Comparison of ENCODE assay signal across 15 cellular contexts in the genomic region with DNA sequence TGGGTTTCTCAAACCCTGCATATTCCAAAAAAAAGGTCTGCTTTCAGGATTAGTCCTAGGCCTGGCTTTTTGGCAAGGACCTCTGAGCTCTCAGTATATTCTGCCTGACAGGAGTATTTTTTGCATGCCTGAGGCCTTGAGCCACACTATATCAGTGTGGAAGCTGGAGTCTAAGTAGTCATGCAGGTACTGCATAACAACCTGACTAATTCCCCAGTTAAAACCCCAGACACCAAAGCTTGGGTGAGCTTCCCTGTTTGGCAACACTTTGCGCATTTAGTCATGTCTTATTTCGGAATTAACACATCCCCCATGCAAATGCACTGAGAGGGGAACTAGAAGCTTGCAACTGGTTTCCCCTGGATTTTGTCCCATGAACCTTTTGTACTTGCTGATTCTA.
DNase-seq lines count a peak whose midpoint lies in the region; ATAC-seq and TF ChIP-seq lines count a peak whose summit lies in the region.
"Had no signal": no experiment of that assay in that cellular context is flagged by ENCODE, and none has a peak within 500 bp of the region (broad histone marks: within the 10 kb centered on the region; RNA-seq: fewer than 3 reads in every experiment).

No MANE protein-coding gene starts in this region.

- H3K4me1 Mint-ChIP-seq in activated T-cell treated with anti-CD3 and anti-CD28 coated beads, Interleukin-2, amount 50 U/mL, for 72 hours (ENCODE audit: low read depth), result no peaks in the 10 kb centered on the region
- H3K4me1 Mint-ChIP-seq: CD14-positive monocyte, H9 had no signal

- ATAC-seq in GM18520 (IDR thresholded peaks at IDR 0.05; ENCODE audit: unreplicated experiment), result peak; percentile 60
- peak; percentile 58 for ATAC-seq in esophagus mucosa
- ATAC-seq in activated T-cell treated with anti-CD3 and anti-CD28 coated beads, Interleukin-2, amount 50 U/mL, for 72 hours (replicated peaks in 1 of 2), result no peak

- peak overlapping the region; percentile 51 for H3K4me2 ChIP-seq in OCI-LY3 (ENCODE audit: low read length)

- H3K4me1 ChIP-seq in OCI-LY3 (ENCODE audit: low read length), result peaks cover 16% of the 10 kb centered on the region

- H3K4me3 ChIP-seq in OCI-LY3 (ENCODE audit: low read length), result no peak overlapping the region

- no peaks in the 10 kb centered on the region for H3K27me3 Mint-ChIP-seq in activated T-cell treated with anti-CD3 and anti-CD28 coated beads, Interleukin-2, amount 50 U/mL, for 72 hours (ENCODE audit: low read depth)

- peaks cover 0 to 2% of the 10 kb centered on the region in 2 donors for H3K36me3 Mint-ChIP-seq in activated T-cell treated with anti-CD3 and anti-CD28 coated beads, Interleukin-2, amount 50 U/mL, for 72 hours (ENCODE audit: insufficient read depth in 2 of 2)
- H3K36me3 Mint-ChIP-seq: CD14-positive monocyte had no signal

- no peaks in the 10 kb centered on the region for H4K20me1 ChIP-seq in OCI-LY3 (ENCODE audit: insufficient read depth, low read length)

- H3K27ac Mint-ChIP-seq in activated T-cell treated with anti-CD3 and anti-CD28 coated beads, Interleukin-2, amount 50 U/mL, for 72 hours, result no peak overlapping the region
- H3K27ac Mint-ChIP-seq: CD14-positive monocyte, H9 had no signal

- no peaks in the 10 kb centered on the region for H3K79me2 ChIP-seq in OCI-LY3 (ENCODE audit: low read length)

- H3K36me3 ChIP-seq in OCI-LY3 (replicated peaks; ENCODE audit: low read depth, low read length), result no peaks in the 10 kb centered on the region

- no peak overlapping the region for H3K9ac ChIP-seq in OCI-LY3 (ENCODE audit: low read length)

- H3K27ac ChIP-seq in OCI-LY3 (ENCODE audit: low read length), result peak overlapping the region; percentile 72

- H3K4me3 Mint-ChIP-seq in activated T-cell treated with anti-CD3 and anti-CD28 coated beads, Interleukin-2, amount 50 U/mL, for 72 hours, result no peak overlapping the region
- H3K4me3 Mint-ChIP-seq: CD14-positive monocyte, H9 had no signal

- H3K27me3 ChIP-seq in OCI-LY3 (ENCODE audit: low read depth, low read length), result no peaks in the 10 kb centered on the region

- no peak overlapping the region; the same call in 1 of the 2 replicates for H2AFZ ChIP-seq in OCI-LY3 (ENCODE audit: low read depth, low read length)

- DNase-seq in pons (ENCODE audit: low spot score) (peak; percentile 15), COR-L47 (lab: John Stamatoyannopoulos, UW) (no peak), NCI-H748 treated with DMSO at 0.1 percent for 48 hours (lab: John Stamatoyannopoulos, UW) (no peak)
- no peak for DNase-seq in activated T-cell treated with anti-CD3 and anti-CD28 coated beads, Interleukin-2, amount 50 U/mL, for 72 hours
- DNase-seq: Caco-2, DMS153, H9, IMR-90, NCI-H1417 treated with DMSO at 0.1 percent for 48 hours, NCI-H1930, NCI-H446 treated with DMSO at 0.1 percent for 48 hours had no signal

- TF ChIP-seq CTCF in OCI-LY3 (IDR thresholded peaks at IDR 0.05; ENCODE audit: low read depth, low read length), result no peak

- no peaks in the 10 kb centered on the region for H3K9me3 ChIP-seq in OCI-LY3 (ENCODE audit: insufficient read depth, low read length)
- H3K9me3 ChIP-seq: Caco-2 had no signal

- peaks cover 5 to 6% of the 10 kb centered on the region in 2 donors for H3K9me3 Mint-ChIP-seq in activated T-cell treated with anti-CD3 and anti-CD28 coated beads, Interleukin-2, amount 50 U/mL, for 72 hours

Comparison
In these comparisons a context has a peak if more than half of its experiments do, and no peak if none do; other contexts are left out.
1. ATAC-seq: peak in GM18520 (single experiment) and esophagus mucosa (single experiment); none in activated T-cell treated with anti-CD3 and anti-CD28 coated beads, Interleukin-2, amount 50 U/mL, for 72 hours (0 of 2).